Comparison of ENCODE assay signal across 9 cellular contexts in the genomic region with DNA sequence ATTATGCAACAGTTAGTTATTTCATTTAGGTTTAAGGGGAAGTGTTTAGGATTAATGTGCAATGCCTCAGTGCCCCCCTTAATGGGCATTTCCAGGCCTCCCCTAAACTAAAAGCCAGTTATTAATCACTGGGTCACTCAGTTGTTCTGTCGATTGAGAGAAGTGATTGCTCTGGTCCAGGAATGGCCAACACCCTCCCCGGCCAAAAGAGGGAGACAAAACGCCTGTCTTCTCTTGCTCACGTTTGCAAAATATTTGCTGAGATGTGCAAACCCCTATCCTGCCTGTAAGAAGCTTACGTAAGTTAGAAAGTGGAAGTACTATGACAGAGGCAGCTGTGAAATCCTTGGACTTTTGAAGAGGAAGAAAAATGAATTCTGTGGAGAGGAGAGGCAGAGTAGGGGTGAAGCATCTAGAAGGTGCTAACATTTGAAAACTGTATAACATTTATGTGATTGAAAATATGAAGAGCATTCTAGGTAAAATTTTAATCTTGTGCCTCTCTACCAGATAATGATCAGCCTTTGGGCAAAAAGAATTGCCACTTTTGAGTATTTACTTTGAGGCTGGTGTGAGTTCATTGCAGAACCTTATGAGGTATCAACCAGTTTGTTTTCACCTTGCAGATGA. TPM values are rescaled to one million over a fixed set of nuclear protein-coding genes. Genes with fewer than 3 reads are reported as not detected.
DNase-seq lines count a peak whose midpoint lies in the region; FAIRE-seq and TF ChIP-seq lines count a peak whose summit lies in the region.
"Had no signal": no experiment of that assay in that cellular context is flagged by ENCODE, and none has a peak within 500 bp of the region (broad histone marks: within the 10 kb centered on the region; RNA-seq: fewer than 3 reads in every experiment).

No MANE protein-coding gene starts in this region.

- H3K4me1 ChIP-seq in kidney (ENCODE audit: control insufficient read depth in 1 of 2, insufficient read depth in 1 of 2, low read depth in 1 of 2, low read length in 2 of 2): no peaks in the 10 kb centered on the region
- H3K4me1 ChIP-seq: SJSA1 had no signal

- H3K36me3 ChIP-seq in kidney (ENCODE audit: control insufficient read depth in 1 of 2, insufficient read depth in 2 of 2, low read length in 2 of 2): no peaks in the 10 kb centered on the region
- H3K36me3 ChIP-seq: SJSA1 had no signal

- DNase-seq in GM04503 (ENCODE audit: low read depth) (peak; percentile 8), HT1080 (ENCODE audit: low read depth) (peak; percentile 71), kidney (no peak), NCI-H1436 treated with DMSO at 0.1 percent for 48 hours (lab: John Stamatoyannopoulos, UW) (no peak), cerebellum (ENCODE audit: low spot score) (no peak), NCI-H345 (lab: John Stamatoyannopoulos, UW) (no peak), NCI-H2107 treated with DMSO at 0.1 percent for 48 hours (lab: John Stamatoyannopoulos, UW; ENCODE audit: unreplicated experiment) (no peak)

- no peaks in the 10 kb centered on the region for H3K9me3 ChIP-seq in kidney (ENCODE audit: control insufficient read depth in 1 of 2, low read length in 2 of 2)
- H3K9me3 ChIP-seq: SJSA1 had no signal

- intact Hi-C loops in kidney (cut with DNase I): no loop called here

- no peak for FAIRE-seq in kidney (lab: Jason Lieb, UNC)

- H3K27ac ChIP-seq in kidney (ENCODE audit: low read depth in 2 of 2, low read length in 2 of 2): no peak overlapping the region
- H3K27ac ChIP-seq: SJSA1 had no signal

- no peak overlapping the region for H3K4me3 ChIP-seq in WI38 (ENCODE audit: low read depth, low read length)
- no peak overlapping the region for H3K4me3 ChIP-seq in kidney (ENCODE audit: low read length in 2 of 2)
- H3K4me3 ChIP-seq: SJSA1 had no signal

- peak; percentile 34 for TF ChIP-seq CTCF in WI38 (IDR thresholded peaks at IDR 0.05; ENCODE audit: low read depth, low read length)
- peak; percentile 54 for TF ChIP-seq CTCF in kidney (IDR thresholded peaks at IDR 0.05; ENCODE audit: borderline replicate concordance, extremely low read depth, insufficient read depth)

- no peak overlapping the region for H3K9ac ChIP-seq in kidney (ENCODE audit: low read length in 2 of 2)

RNA-seq across cellular contexts. Expression of gene NTM, which starts 37.7 kb away (rescaled TPM):
- 46.5 and 65.7 TPM in 2 replicates for total RNA-seq in HT1080 (2014; rRNA removed; shearing (Covaris generic))
- 44.2 and 56.0 TPM in 2 replicates for polyA plus RNA-seq in HT1080 (2015; cell fraction: cytosol; rRNA removed)
- polyA plus RNA-seq in HT1080 (2015; cell fraction: nucleus; rRNA removed): 104 and 114 TPM in 2 replicates
- total RNA-seq in kidney (10.3 TPM), cerebellum (191 TPM)
- 0.92 TPM for polyA plus RNA-seq in kidney (ENCODE audit: insufficient read depth, low read depth, low replicate concordance)

Comparison
In these comparisons a context has a peak if more than half of its experiments do, and no peak if none do; other contexts are left out.
1. DNase-seq: peak in GM04503 (single experiment) and HT1080 (single experiment); none in kidney (single experiment), NCI-H1436 treated with DMSO at 0.1 percent for 48 hours (single experiment), cerebellum (single experiment), NCI-H345 (single experiment) and NCI-H2107 treated with DMSO at 0.1 percent for 48 hours (single experiment).